In genomic region chr20:23114448-23114847, GRCh38 we compare ENCODE assay signal across 26 cellular contexts. TPM values are rescaled to one million over a fixed set of nuclear protein-coding genes. Genes with fewer than 3 reads are reported as not detected.
DNase-seq lines count a peak whose midpoint lies in the region; ATAC-seq and TF ChIP-seq lines count a peak whose summit lies in the region.
"Had no signal": no experiment of that assay in that cellular context is flagged by ENCODE, and none has a peak within 500 bp of the region (broad histone marks: within the 10 kb centered on the region; RNA-seq: fewer than 3 reads in every experiment).

No MANE protein-coding gene starts in this region.

- TF ChIP-seq EP300 in stomach (IDR thresholded peaks at IDR 0.05), result no peak

- H3K4ac ChIP-seq in mesenchymal stem cell (ENCODE audit: low read depth in 1 of 2, low read length in 2 of 2), result no peak overlapping the region

- H3K23ac ChIP-seq in mesenchymal stem cell (ENCODE audit: low read length in 2 of 2), result no peak overlapping the region

- peaks cover 4 to 23% of the 10 kb centered on the region in 2 donors for H3K4me1 ChIP-seq in adrenal gland (replicated peaks in 1 of 2)
- peaks cover 6% of the 10 kb centered on the region for H3K4me1 ChIP-seq in mesenchymal stem cell (ENCODE audit: control insufficient read depth, insufficient read depth, low read depth, low read length)
- peaks cover 0 to 7% (median 0%) of the 10 kb centered on the region in 4 donors for H3K4me1 ChIP-seq in stomach
- no peaks in the 10 kb centered on the region for H3K4me1 ChIP-seq in mucosa of descending colon (ENCODE audit: low read depth)
- H3K4me1 ChIP-seq: body of pancreas had no signal

- H3K27me3 ChIP-seq in adrenal gland, result no peaks in the 10 kb centered on the region
- peaks cover 0 to 4% of the 10 kb centered on the region in 2 experiments for H3K27me3 ChIP-seq in mesenchymal stem cell (ENCODE audit: control insufficient read depth in 1 of 2, insufficient read depth in 1 of 2, low read length in 2 of 2)
- H3K27me3 ChIP-seq in stomach, result no peaks in the 10 kb centered on the region
- H3K27me3 ChIP-seq: body of pancreas had no signal

- no peak overlapping the region for H3K4me3 ChIP-seq in adrenal gland
- no peak overlapping the region for H3K4me3 ChIP-seq in mesenchymal stem cell (ENCODE audit: insufficient read depth in 1 of 2, low read depth in 1 of 2, low read length in 2 of 2)
- H3K4me3 ChIP-seq in stomach, result no peak overlapping the region
- no peak overlapping the region for H3K4me3 ChIP-seq in mucosa of descending colon
- H3K4me3 ChIP-seq: body of pancreas had no signal

- no peaks in the 10 kb centered on the region for H3K9me3 ChIP-seq in adrenal gland (replicated peaks in 1 of 3)
- no peaks in the 10 kb centered on the region for H3K9me3 ChIP-seq in mesenchymal stem cell (ENCODE audit: control insufficient read depth, low read length)
- no peaks in the 10 kb centered on the region for H3K9me3 ChIP-seq in stomach
- no peaks in the 10 kb centered on the region for H3K9me3 ChIP-seq in mucosa of descending colon
- H3K9me3 ChIP-seq: body of pancreas had no signal

- H3K36me3 ChIP-seq in adrenal gland (replicated peaks in 1 of 2) (no peaks in the 10 kb centered on the region), mesenchymal stem cell (ENCODE audit: control insufficient read depth in 1 of 2, insufficient read depth in 2 of 2, low read depth in 1 of 2, low read length in 2 of 2) (no peaks in the 10 kb centered on the region), stomach (no peaks in the 10 kb centered on the region), mucosa of descending colon (ENCODE audit: low read depth) (no peaks in the 10 kb centered on the region)

- no peak overlapping the region for H3K18ac ChIP-seq in mesenchymal stem cell (ENCODE audit: low read depth in 1 of 2, low read length in 2 of 2)

- no peaks in the 10 kb centered on the region for H3K79me1 ChIP-seq in mesenchymal stem cell (replicated peaks; ENCODE audit: low read length, poor library complexity, severe bottlenecking)

- H2BK15ac ChIP-seq in mesenchymal stem cell (ENCODE audit: low read depth, poor library complexity, severe bottlenecking), result no peak overlapping the region

- TF ChIP-seq POLR2A in adrenal gland (IDR thresholded peaks at IDR 0.05), result no peak
- TF ChIP-seq POLR2A in stomach (IDR thresholded peaks at IDR 0.05), result no peak

- DNase-seq in NCI-H510A treated with DMSO at 0.1 percent for 48 hours (lab: John Stamatoyannopoulos, UW) (peak; percentile 60), NCI-H510A (lab: John Stamatoyannopoulos, UW) (no peak), adrenal gland (no peak), mesenchymal stem cell (no peak), stomach (no peak), mucosa of descending colon (no peak), NCI-H1105 (lab: John Stamatoyannopoulos, UW) (no peak), NCI-H2029 treated with DMSO at 0.1 percent for 48 hours (lab: John Stamatoyannopoulos, UW) (no peak)
- DNase-seq: 8988T; activated CD4-positive, alpha-beta memory T cell treated with anti-CD3 and anti-CD28 coated beads, Interleukin-2, amount 10 ng/mL, durations not matched to agents 7 days and 5 days; activated CD4-positive, alpha-beta T cell treated with anti-CD3 and anti-CD28 coated beads for 1 hour; activated CD8-positive, alpha-beta memory T cell treated with anti-CD3 and anti-CD28 coated beads, Interleukin-2, amount 50 U/mL, for 48 hours; activated naive CD4-positive, alpha-beta T cell treated with anti-CD3 and anti-CD28 coated beads for 36 hours; CD4-positive, CD25-positive, alpha-beta regulatory T cell; immature natural killer cell; left colon; naive B cell; NCI-H1048; NCI-H1930; NCI-H526; NK-92 treated with Interleukin-12 subunit alpha and Interleukin-12 subunit beta, amount 100 ng/mL, for 24 hours; occipital lobe; SHP77 had no signal

- H3K4me2 ChIP-seq in mesenchymal stem cell (ENCODE audit: low read length, poor library complexity, severe bottlenecking), result no peak overlapping the region

- no peak overlapping the region for H2AFZ ChIP-seq in mesenchymal stem cell (ENCODE audit: low read depth, low read length)

- peak overlapping the region in 3 of 5 donors; percentile 26 to 77 (median 76) for H3K27ac ChIP-seq in adrenal gland
- H3K27ac ChIP-seq in mesenchymal stem cell (ENCODE audit: low read length, poor library complexity, severe bottlenecking), result no peak overlapping the region
- H3K27ac ChIP-seq in stomach, result peak overlapping the region in 3 of 5 donors; percentile 15 to 50 (median 40)

- no peak overlapping the region for H4K8ac ChIP-seq in mesenchymal stem cell (ENCODE audit: low read length)

- H3K9ac ChIP-seq in mesenchymal stem cell (ENCODE audit: low read length), result no peak overlapping the region

- no peak for TF ChIP-seq CTCF in adrenal gland (IDR thresholded peaks at IDR 0.05)
- no peak for TF ChIP-seq CTCF in stomach (IDR thresholded peaks at IDR 0.05)
- no peak for TF ChIP-seq CTCF in mucosa of descending colon (IDR thresholded peaks at IDR 0.05)

- H2AK5ac ChIP-seq in mesenchymal stem cell (ENCODE audit: low read length, severe bottlenecking), result no peak overlapping the region

- no peak overlapping the region for H4K91ac ChIP-seq in mesenchymal stem cell (ENCODE audit: low read length)

- intact Hi-C loops in adrenal gland (cut with DNase I) (no loop called here), stomach (cut with DNase I; ENCODE audit: low total_unique reads) (no loop called here), mucosa of descending colon (cut with DNase I, micrococcal nuclease) (no loop called here)

- WGBS in adrenal gland, 4 donors, result 76 to 94% (median 85%) methylated on average over 6 of the region's 6 CpGs
- 96% methylated on average over 6 of the region's 6 CpGs for WGBS in mesenchymal stem cell
- 69 to 91% (median 78%) methylated on average over 6 of the region's 6 CpGs for WGBS in stomach, 5 donors

- peak overlapping the region; percentile 1 to 75 for H2BK12ac ChIP-seq in mesenchymal stem cell (ENCODE audit: low read length in 2 of 2)

- ATAC-seq in mucosa of descending colon, result no peak
- ATAC-seq: body of pancreas; HCT116; left colon; stimulated activated effector memory CD8-positive, alpha-beta T cell treated with anti-CD3 and anti-CD28 coated beads, Interleukin-12 subunit alpha, Interleukin-12 subunit beta, amount 100 ng/mL, for 72 hours had no signal

- H2BK5ac ChIP-seq in mesenchymal stem cell (ENCODE audit: low read depth, low read length, poor library complexity, severe bottlenecking), result no peak overlapping the region

- no peak overlapping the region for H3K14ac ChIP-seq in mesenchymal stem cell (ENCODE audit: low read length in 2 of 2)

- H2BK120ac ChIP-seq in mesenchymal stem cell (ENCODE audit: low read depth, low read length), result no peak overlapping the region

RNA-seq across cellular contexts. Expression of gene CD93, which starts 28.3 kb away (rescaled TPM):
- 10 to 100 TPM; 22.5 to 83.0 (median 53.7) TPM for total RNA-seq in adrenal gland
- polyA plus RNA-seq in adrenal gland, result 10 to 100 TPM in 1 of 3 donors, 1 to 10 TPM in 2; 4.3 to 16.1 (median 8.0) TPM
- 0.01 TPM for polyA plus RNA-seq in mesenchymal stem cell (2013, experiment 1 of 2)
- polyA plus RNA-seq in mesenchymal stem cell (2013, experiment 2 of 2), result 0.01 TPM
- 10 to 100 TPM in 3 of 5 donors, 1 to 10 TPM in 2; 2.9 to 63.5 (median 13.8) TPM for total RNA-seq in stomach
- polyA plus RNA-seq in stomach, result 1 to 10 TPM; 3.4 to 5.3 (median 4.1) TPM
- 10 to 100 TPM in 2 of 3 donors, 1 to 10 TPM in 1; 7.6 to 24.2 (median 20.1) TPM for total RNA-seq in mucosa of descending colon
